18 cellular contexts compared by ENCODE assay signal in genomic region chr21:32705139-32705538, GRCh38. TPM values are rescaled to one million over a fixed set of nuclear protein-coding genes. Genes with fewer than 3 reads are reported as not detected.
DNase-seq lines count a peak whose midpoint lies in the region; ATAC-seq, FAIRE-seq and TF ChIP-seq lines count a peak whose summit lies in the region.
"Had no signal": no experiment of that assay in that cellular context is flagged by ENCODE, and none has a peak within 500 bp of the region (broad histone marks: within the 10 kb centered on the region; RNA-seq: fewer than 3 reads in every experiment).

No MANE protein-coding gene starts in this region.

- H3K4ac ChIP-seq in IMR-90 (ENCODE audit: low read depth, low read length): no peak overlapping the region

- H3K4me3 ChIP-seq in IMR-90 (ENCODE audit: insufficient read depth, low read depth, low read length) (no peak overlapping the region), Peyer's patch (no peak overlapping the region), kidney (ENCODE audit: low read length in 2 of 2) (no peak overlapping the region)
- H3K4me3 ChIP-seq: BLaER1 treated with 17β-estradiol and CSF1 and Interleukin-3, amounts not matched to agents 10 nM and 100 nM; MG63 had no signal

- no peak overlapping the region for H4K8ac ChIP-seq in IMR-90 (ENCODE audit: low read depth in 2 of 2, low read length in 2 of 2)

- dilution Hi-C loops in IMR-90 (cut with HindIII; ENCODE audit: low sequenced_read_pairs, unreplicated experiment): no loop called here

- no peak for TF ChIP-seq POLR2A in IMR-90 (IDR thresholded peaks at IDR 0.05; ENCODE audit: low read depth, low read length)
- TF ChIP-seq POLR2A in Peyer's patch (IDR thresholded peaks at IDR 0.05): no peak

- intact Hi-C loops in IMR-90 (cut with micrococcal nuclease): no loop called here
- intact Hi-C loops in kidney (cut with DNase I): no loop called here

- H3K27me3 ChIP-seq in IMR-90 (ENCODE audit: control insufficient read depth, insufficient read depth, low read length) (no peaks in the 10 kb centered on the region), Peyer's patch (no peaks in the 10 kb centered on the region)
- H3K27me3 ChIP-seq: BLaER1 treated with 17β-estradiol and CSF1 and Interleukin-3, amounts not matched to agents 10 nM and 100 nM; MG63 had no signal

- no peak overlapping the region for H4K91ac ChIP-seq in IMR-90 (ENCODE audit: insufficient read depth, low read depth, low read length)

- H3K4me2 ChIP-seq in IMR-90 (ENCODE audit: low read depth, low read length): no peak overlapping the region
- H3K4me2 ChIP-seq: BLaER1 treated with 17β-estradiol and CSF1 and Interleukin-3, amounts not matched to agents 10 nM and 100 nM; KMS-11 had no signal

- no peak overlapping the region for H2BK20ac ChIP-seq in IMR-90 (ENCODE audit: low read depth, low read length)

- no peak overlapping the region for H2AK9ac ChIP-seq in IMR-90 (replicated peaks; ENCODE audit: low read depth, low read length, poor library complexity)

- POLR2A ChIA-PET in IMR-90 (lab: Charles Lee; ENCODE audit: unreplicated experiment): interaction anchor here (0.7 kb wide), 1 partner anchor 103 kb away, joined by 9 read pairs; no protein-coding TSS in a partner anchor

- ATAC-seq in IMR-90 (ENCODE audit: low read depth) (peak; percentile 97), GM21528 (IDR thresholded peaks at IDR 0.05; ENCODE audit: low FRiP score, unreplicated experiment) (no peak)
- ATAC-seq: PC-3 had no signal

- H4K5ac ChIP-seq in IMR-90 (ENCODE audit: low read depth, low read length): no peak overlapping the region

- H3K56ac ChIP-seq in IMR-90 (ENCODE audit: extremely low read depth, insufficient read depth, low read length): no peak overlapping the region

- peaks cover 3 to 20% of the 10 kb centered on the region in 2 experiments; a peak in 2 of 4 replicates for H3K79me1 ChIP-seq in IMR-90 (ENCODE audit: low read depth in 1 of 2, low read length in 2 of 2)

- DNase-seq in EH (ENCODE audit: low read depth): peak; percentile 70
- peak; percentile 39 for DNase-seq in IMR-90
- peak; percentile 20 for DNase-seq in dedifferentiated amniotic fluid mesenchymal stem cell (ENCODE audit: extremely low spot score)
- DNase-seq in iris pigment epithelial cell (ENCODE audit: low read depth): peak; percentile 42
- DNase-seq in NCI-H2081 treated with DMSO at 0.1 percent for 48 hours (lab: John Stamatoyannopoulos, UW): no peak
- DNase-seq in Peyer's patch: no peak
- DNase-seq in kidney: no peak
- DNase-seq: ACHN, GOT3, HFFc6, MG63, NCI-H1092 treated with DMSO at 0.1 percent for 48 hours, NCI-H1694, NCI-H446, PC-3 had no signal

- no CpG with 5 or more reads among the region's 1 CpG for WGBS in IMR-90 (ENCODE audit: extremely low coverage in 2 of 2, insufficient read length in 1 of 2), 2 experiments

- H2BK15ac ChIP-seq in IMR-90 (ENCODE audit: low read depth, low read length): no peak overlapping the region

- in situ Hi-C loops in IMR-90 (cut with MboI; ENCODE audit: low sequenced_read_pairs): no loop called here

- no peak overlapping the region for H2AFZ ChIP-seq in IMR-90 (replicated peaks; ENCODE audit: low read length, poor library complexity)

- no peak for TF ChIP-seq RAD21 in IMR-90 (IDR thresholded peaks at IDR 0.05; ENCODE audit: low read length)

- BruUV-seq in IMR-90 (replicated peaks; lab: Mats Ljungman, UMichigan): no TSS peak

- no peak for TF ChIP-seq CTCF in IMR-90 (conservative IDR thresholded peaks at IDR 0.05; ENCODE audit: low read depth, low read length)
- TF ChIP-seq CTCF in Peyer's patch (IDR thresholded peaks at IDR 0.05): no peak
- no peak for TF ChIP-seq CTCF in kidney (IDR thresholded peaks at IDR 0.05; ENCODE audit: borderline replicate concordance, extremely low read depth, insufficient read depth)

- no peak overlapping the region for H3K23ac ChIP-seq in IMR-90 (ENCODE audit: low read depth, low read length)

- no peak overlapping the region for H3K14ac ChIP-seq in IMR-90 (replicated peaks; ENCODE audit: low read depth, low read length)

- no peaks in the 10 kb centered on the region for H4K20me1 ChIP-seq in IMR-90 (ENCODE audit: insufficient read depth, low read length)

- peaks cover 3% of the 10 kb centered on the region; the same call in 1 of the 2 replicates for H3K4me1 ChIP-seq in IMR-90 (ENCODE audit: control insufficient read depth, insufficient read depth, low read length)
- peaks cover 0 to 14% (median 0%) of the 10 kb centered on the region in 4 donors for H3K4me1 ChIP-seq in Peyer's patch
- H3K4me1 ChIP-seq in kidney (ENCODE audit: control insufficient read depth in 1 of 2, insufficient read depth in 1 of 2, low read depth in 1 of 2, low read length in 2 of 2): no peaks in the 10 kb centered on the region

- H3K9me3 ChIP-seq in IMR-90 (ENCODE audit: control insufficient read depth, insufficient read depth, low read length) (no peaks in the 10 kb centered on the region), Peyer's patch (no peaks in the 10 kb centered on the region), kidney (ENCODE audit: control insufficient read depth in 1 of 2, low read length in 2 of 2) (no peaks in the 10 kb centered on the region)
- H3K9me3 ChIP-seq: BLaER1 treated with 17β-estradiol and CSF1 and Interleukin-3, amounts not matched to agents 10 nM and 100 nM; MG63 had no signal

- FAIRE-seq in kidney (lab: Jason Lieb, UNC): no peak

- H2AK5ac ChIP-seq in IMR-90 (ENCODE audit: low read depth, low read length): no peak overlapping the region

- CTCF ChIA-PET in IMR-90 (lab: Yijun Ruan, JAX): no interaction called here

- H3K18ac ChIP-seq in IMR-90 (ENCODE audit: low read depth, low read length): no peak overlapping the region

- no peak overlapping the region for H2BK5ac ChIP-seq in IMR-90 (ENCODE audit: low read depth, low read length, poor library complexity, severe bottlenecking)

- no peaks in the 10 kb centered on the region for H3K36me3 ChIP-seq in IMR-90 (ENCODE audit: control insufficient read depth, insufficient read depth, low read length)
- no peaks in the 10 kb centered on the region for H3K36me3 ChIP-seq in Peyer's patch
- no peaks in the 10 kb centered on the region for H3K36me3 ChIP-seq in kidney (ENCODE audit: control insufficient read depth in 1 of 2, insufficient read depth in 2 of 2, low read length in 2 of 2)
- H3K36me3 ChIP-seq: MG63 had no signal

- no peak overlapping the region for H3K9ac ChIP-seq in IMR-90 (ENCODE audit: low read depth, low read length)
- H3K9ac ChIP-seq in kidney (ENCODE audit: low read length in 2 of 2): no peak overlapping the region
- H3K9ac ChIP-seq: BLaER1 treated with 17β-estradiol and CSF1 and Interleukin-3, amounts not matched to agents 10 nM and 100 nM; KMS-11 had no signal

- no peak overlapping the region for H2BK120ac ChIP-seq in IMR-90 (ENCODE audit: low read depth, low read length)

- H3K27ac ChIP-seq in IMR-90 (ENCODE audit: insufficient read depth, low read length): no peak overlapping the region
- H3K27ac ChIP-seq in Peyer's patch: no peak overlapping the region
- no peak overlapping the region for H3K27ac ChIP-seq in kidney (ENCODE audit: low read depth in 2 of 2, low read length in 2 of 2)
- H3K27ac ChIP-seq: BLaER1 treated with 17β-estradiol and CSF1 and Interleukin-3, amounts not matched to agents 10 nM and 100 nM; KMS-11 had no signal

- H3K9me1 ChIP-seq in IMR-90 (ENCODE audit: insufficient read depth, low read length): peaks cover 7% of the 10 kb centered on the region

TF ChIP-seq in IMR-90, 13 proteins besides CTCF, POLR2A, EP300 and RAD21:
- no peak for TF ChIP-seq CEBPB (IDR thresholded peaks at IDR 0.05; ENCODE audit: low read depth, low read length)
- no peak for TF ChIP-seq CHD1 (IDR thresholded peaks at IDR 0.05; ENCODE audit: low read depth, low read length)
- TF ChIP-seq FOS (IDR thresholded peaks at IDR 0.05; ENCODE audit: low read depth, low read length): no peak
- TF ChIP-seq MAZ (IDR thresholded peaks at IDR 0.05; ENCODE audit: borderline replicate concordance, low read depth, low read length): no peak
- TF ChIP-seq NFE2L2 (IDR thresholded peaks at IDR 0.05; ENCODE audit: low read depth, low read length): no peak
- no peak for TF ChIP-seq RFX5 (IDR thresholded peaks at IDR 0.05; ENCODE audit: low read depth, low read length)
- TF ChIP-seq MAFK (IDR thresholded peaks at IDR 0.05; ENCODE audit: low read depth, low read length): no peak
- TF ChIP-seq BHLHE40 (IDR thresholded peaks at IDR 0.05; ENCODE audit: low read depth, low read length): no peak

RNA-seq across cellular contexts. Expression of gene SYNJ1, which starts 22.7 kb away (rescaled TPM):
- total RNA-seq in IMR-90 (2012; rRNA removed) (3.6 and 8.3 TPM in 2 replicates), Peyer's patch (10 to 100 TPM; 13.5 to 45.4 (median 16.1) TPM), kidney (24.3 TPM)
- polyA plus RNA-seq in IMR-90 (2012; rRNA removed) (4.6 and 5.5 TPM in 2 replicates), kidney (ENCODE audit: insufficient read depth, low read depth, low replicate concordance) (6.6 TPM)
- polyA plus RNA-seq in IMR-90 (2012; cell fraction: cytosol; rRNA removed): 1.5 TPM in 2 replicates
- polyA plus RNA-seq in IMR-90 (2012; cell fraction: nucleus; rRNA removed; ENCODE audit: low replicate concordance): 4.9 and 12.4 TPM in 2 replicates

Comparison
In these comparisons a context has a peak if more than half of its experiments do, and no peak if none do; other contexts are left out.
1. DNase-seq: peak in EH (single experiment), IMR-90 (single experiment), dedifferentiated amniotic fluid mesenchymal stem cell (single experiment) and iris pigment epithelial cell (single experiment); none in NCI-H2081 treated with DMSO at 0.1 percent for 48 hours (single experiment), Peyer's patch (0 of 3) and kidney (single experiment).